In the genomic region with DNA sequence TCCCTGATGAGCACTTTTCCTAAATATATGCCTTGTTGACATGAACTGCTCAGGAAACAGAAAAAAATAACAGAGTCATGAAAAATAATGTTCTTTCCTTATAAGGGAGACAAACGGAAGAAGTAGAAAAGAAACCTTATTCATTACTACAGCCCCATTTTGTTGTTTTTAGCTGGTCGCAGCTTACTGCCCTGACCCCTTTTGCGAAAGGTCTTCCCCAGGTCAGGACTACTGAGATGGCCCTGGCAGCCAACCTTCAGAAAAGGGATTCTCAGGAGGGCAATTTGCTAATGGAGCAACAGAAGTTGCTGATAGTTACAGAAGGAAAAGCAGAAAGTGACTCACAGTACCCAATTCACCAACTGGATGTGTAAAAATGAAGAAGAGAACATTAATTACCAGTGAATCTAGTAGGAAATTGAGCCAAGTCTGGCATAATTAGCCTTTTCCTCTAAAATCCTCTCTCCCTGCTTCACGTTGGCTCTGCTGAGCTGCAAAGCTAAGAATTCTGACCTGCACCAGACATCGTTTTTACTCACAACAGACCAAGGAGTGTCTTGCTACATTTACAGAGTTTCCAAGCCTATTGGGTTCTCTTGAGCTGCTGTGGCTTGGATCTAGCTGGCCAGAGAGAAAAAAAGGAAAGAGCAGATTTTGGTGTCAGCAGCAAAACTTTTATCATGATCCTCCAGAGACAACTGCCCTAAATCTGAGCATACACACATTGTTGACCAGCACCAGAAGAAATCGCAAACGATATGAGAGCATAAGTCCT, we compare ENCODE assay signal across 1 cellular context.
TF ChIP-seq lines count a peak whose summit lies in the region.

No MANE protein-coding gene starts in this region.

TF ChIP-seq in HepG2, 621 proteins besides CTCF, POLR2A, EP300 and RAD21 (continued from another document):
- no peak for TF ChIP-seq TIGD3 (CRISPR knock-in tag; IDR thresholded peaks at IDR 0.05; ENCODE audit: borderline replicate concordance)
- TF ChIP-seq NR3C1 (CRISPR knock-in tag; IDR thresholded peaks at IDR 0.05): no peak
- no peak for TF ChIP-seq ZNF543 (CRISPR knock-in tag; IDR thresholded peaks at IDR 0.05)
- TF ChIP-seq THYN1 (CRISPR knock-in tag; IDR thresholded peaks at IDR 0.05; ENCODE audit: borderline replicate concordance, low read depth): no peak
- TF ChIP-seq EED (CRISPR knock-in tag; IDR thresholded peaks at IDR 0.05): no peak
- no peak for TF ChIP-seq PRDM15 (CRISPR knock-in tag; IDR thresholded peaks at IDR 0.05)
- no peak for TF ChIP-seq MEF2D (CRISPR knock-in tag; IDR thresholded peaks at IDR 0.05)
- TF ChIP-seq TOPORS (CRISPR knock-in tag; IDR thresholded peaks at IDR 0.05): no peak
TF ChIP-seq in HepG2: peak in this region for 0.
